ENCODE assay signal across 8 cellular contexts in the genomic region with DNA sequence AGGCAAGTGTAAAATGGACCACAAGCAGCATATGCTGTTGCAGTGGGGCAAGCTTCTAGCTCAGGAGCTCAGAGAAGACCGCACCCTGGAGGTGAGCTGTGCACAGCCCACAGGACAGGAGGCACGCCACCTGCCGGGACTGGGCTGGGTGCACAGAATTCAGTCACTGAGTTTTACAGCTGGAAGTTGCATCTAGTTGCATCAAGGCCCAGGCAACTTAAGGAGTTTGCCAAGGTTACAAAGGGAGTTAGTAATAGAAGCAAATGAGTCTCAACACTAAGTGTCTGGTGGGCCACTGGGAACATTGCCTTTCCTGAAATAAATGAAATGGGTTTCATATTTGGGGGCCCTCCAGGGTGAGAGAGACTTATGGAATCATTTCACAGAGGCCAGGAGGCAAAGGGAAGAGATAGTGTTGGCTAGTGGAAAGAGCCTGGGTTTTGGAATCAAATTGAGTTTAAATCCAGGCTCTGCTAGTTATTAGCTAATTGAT. TPM values are rescaled to one million over a fixed set of nuclear protein-coding genes. Genes with fewer than 3 reads are reported as not detected.
DNase-seq lines count a peak whose midpoint lies in the region; ATAC-seq and TF ChIP-seq lines count a peak whose summit lies in the region.

No MANE protein-coding gene starts in this region.

- peak; percentile 79 for TF ChIP-seq CTCF in OCI-LY7 (conservative IDR thresholded peaks at IDR 0.05; ENCODE audit: low read length)
- peak in 4 of 6 experiments; percentile 27 to 72 (median 40) for TF ChIP-seq CTCF in esophagus squamous epithelium (IDR thresholded peaks at IDR 0.05)
- no peak for TF ChIP-seq CTCF in upper lobe of left lung (IDR thresholded peaks at IDR 0.05)

- H3K9me3 ChIP-seq in OCI-LY7 (ENCODE audit: low read length) = no peaks in the 10 kb centered on the region
- no peaks in the 10 kb centered on the region for H3K9me3 ChIP-seq in esophagus squamous epithelium
- no peaks in the 10 kb centered on the region for H3K9me3 ChIP-seq in upper lobe of left lung

- DNase-seq in activated naive CD4-positive, alpha-beta T cell treated with Interleukin-2 at 50 U/mL for 16 hours = peak; percentile 50
- DNase-seq in activated naive CD4-positive, alpha-beta T cell treated with anti-CD3 and anti-CD28 coated beads, Interleukin-2, amount 50 U/mL, for 16 hours = no peak
- DNase-seq in OCI-LY7 (ENCODE audit: low spot score) (peak; percentile 39), esophagus squamous epithelium (lab: John Stamatoyannopoulos, UW) (no peak), upper lobe of left lung (peak in 1 of 2 donors; percentile 27), putamen (ENCODE audit: low spot score) (no peak), foreskin melanocyte (no peak)

- TF ChIP-seq EP300 in upper lobe of left lung (IDR thresholded peaks at IDR 0.05) = no peak

- intact Hi-C loops in OCI-LY7 (cut with micrococcal nuclease; ENCODE audit: unreplicated experiment) = loop anchor here (5.0 kb wide), 1 partner anchor 283 kb away; no protein-coding TSS in a partner anchor
- intact Hi-C loops in esophagus squamous epithelium (cut with DNase I) = no loop called here

- TF ChIP-seq POLR2A in esophagus squamous epithelium (IDR thresholded peaks at IDR 0.05) (no peak), upper lobe of left lung (IDR thresholded peaks at IDR 0.05) (no peak)

- no peak overlapping the region for H3K27ac ChIP-seq in OCI-LY7 (ENCODE audit: low read depth, low read length, poor library complexity, severe bottlenecking)
- peak overlapping the region; percentile 65 to 81 (median 80) for H3K27ac ChIP-seq in esophagus squamous epithelium
- H3K27ac ChIP-seq in upper lobe of left lung = peak overlapping the region; percentile 48 to 77 (median 70)

- no peak overlapping the region for H3K4me3 ChIP-seq in OCI-LY7 (ENCODE audit: low read depth, low read length, poor library complexity, severe bottlenecking)
- no peak overlapping the region for H3K4me3 ChIP-seq in esophagus squamous epithelium
- no peak overlapping the region for H3K4me3 ChIP-seq in upper lobe of left lung

- no peaks in the 10 kb centered on the region for H3K36me3 ChIP-seq in OCI-LY7 (ENCODE audit: insufficient read depth, low read length)
- no peaks in the 10 kb centered on the region for H3K36me3 ChIP-seq in esophagus squamous epithelium
- H3K36me3 ChIP-seq in upper lobe of left lung = no peaks in the 10 kb centered on the region

- POLR2A ChIA-PET in OCI-LY7 (lab: Charles Lee) = interaction anchor here (0.7 kb wide), 1 partner anchor 9 kb away, joined by 3 read pairs; no protein-coding TSS in a partner anchor

- no peaks in the 10 kb centered on the region for H3K79me2 ChIP-seq in OCI-LY7 (ENCODE audit: insufficient read depth, low read depth, low read length)

- no peaks in the 10 kb centered on the region for H4K20me1 ChIP-seq in OCI-LY7 (ENCODE audit: insufficient read depth, low read length)

- CTCF ChIA-PET in OCI-LY7 (lab: Charles Lee; ENCODE audit: unreplicated experiment) = no interaction called here

- H3K4me2 ChIP-seq in OCI-LY7 (ENCODE audit: low read length) = no peak overlapping the region

- H3K9me2 ChIP-seq in OCI-LY7 (ENCODE audit: insufficient read depth, low read length) = no peaks in the 10 kb centered on the region

- WGBS in esophagus squamous epithelium, 2 donors = 61 to 63% methylated on average over 3 of the region's 3 CpGs
- WGBS in upper lobe of left lung, 2 donors = 75 to 98% methylated on average over 3 of the region's 3 CpGs

- no peak overlapping the region for H2AFZ ChIP-seq in OCI-LY7 (ENCODE audit: low read length)

- no TSS peak for BruUV-seq in OCI-LY7 (replicated peaks; lab: Mats Ljungman, UMichigan)

- ATAC-seq in HG02642 (IDR thresholded peaks at IDR 0.05; ENCODE audit: poor library complexity, unreplicated experiment) (peak; percentile 64), upper lobe of left lung (ENCODE audit: low FRiP score in 2 of 2) (peak in 1 of 2 donors; percentile 30)

- peaks cover 3% of the 10 kb centered on the region for H3K4me1 ChIP-seq in OCI-LY7 (ENCODE audit: insufficient read depth, low read length, poor library complexity, severe bottlenecking)
- H3K4me1 ChIP-seq in esophagus squamous epithelium = peaks cover 28 to 55% (median 30%) of the 10 kb centered on the region in 3 donors
- peaks cover 7 to 22% (median 20%) of the 10 kb centered on the region in 4 donors for H3K4me1 ChIP-seq in upper lobe of left lung

- H3K27me3 ChIP-seq in esophagus squamous epithelium (no peaks in the 10 kb centered on the region), upper lobe of left lung (no peaks in the 10 kb centered on the region)

RNA-seq across cellular contexts. Expression of gene TIMP4, which starts 36.0 kb away (rescaled TPM):
- not detected in 2 replicates for total RNA-seq in OCI-LY7 (2014; rRNA removed; shearing (Covaris generic))
- total RNA-seq in OCI-LY7 (2022) (not detected in 2 replicates), esophagus squamous epithelium (1 to 10 TPM in 3 of 4 donors, under 1 TPM in 1; 0.23 to 8.6 (median 4.0) TPM), upper lobe of left lung (10 to 100 TPM in 1 of 6 donors, 1 to 10 TPM in 5; 1.6 to 10.5 (median 5.2) TPM)

Comparison
In these comparisons a context has a peak if more than half of its experiments do, and no peak if none do; other contexts are left out.
1. DNase-seq: peak in activated naive CD4-positive, alpha-beta T cell treated with Interleukin-2 at 50 U/mL for 16 hours (single experiment) and OCI-LY7 (single experiment); none in activated naive CD4-positive, alpha-beta T cell treated with anti-CD3 and anti-CD28 coated beads, Interleukin-2, amount 50 U/mL, for 16 hours (single experiment), esophagus squamous epithelium (single experiment), putamen (single experiment) and foreskin melanocyte (single experiment).
2. CTCF ChIP-seq: peak in OCI-LY7 (single experiment) and esophagus squamous epithelium (4 of 6); none in upper lobe of left lung (0 of 6).